1 cellular context compared by ENCODE assay signal in the genomic region with DNA sequence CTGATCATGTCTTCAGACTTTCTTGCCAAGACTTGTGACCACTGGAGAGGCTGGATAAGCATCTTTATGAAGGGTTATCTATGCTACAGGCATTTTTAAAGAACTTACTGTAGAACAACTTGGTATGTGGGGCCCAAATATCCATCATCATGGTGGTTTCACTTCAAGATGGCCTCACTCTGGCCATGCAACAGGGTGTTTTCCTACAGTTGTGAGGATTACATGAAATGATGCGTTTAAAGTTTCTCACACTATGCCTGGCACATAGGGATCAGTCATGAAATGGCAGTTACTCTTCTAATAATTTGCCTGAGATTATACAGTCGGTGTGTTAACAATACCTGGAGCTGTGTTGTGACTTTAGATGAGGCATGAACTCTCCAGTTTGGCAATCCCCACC.
TF ChIP-seq lines count a peak whose summit lies in the region.

No MANE protein-coding gene starts in this region.

TF ChIP-seq in K562, 482 proteins besides CTCF, POLR2A, EP300 and RAD21 (continued from another document and continues in another):
- TF ChIP-seq, protein P1, sequence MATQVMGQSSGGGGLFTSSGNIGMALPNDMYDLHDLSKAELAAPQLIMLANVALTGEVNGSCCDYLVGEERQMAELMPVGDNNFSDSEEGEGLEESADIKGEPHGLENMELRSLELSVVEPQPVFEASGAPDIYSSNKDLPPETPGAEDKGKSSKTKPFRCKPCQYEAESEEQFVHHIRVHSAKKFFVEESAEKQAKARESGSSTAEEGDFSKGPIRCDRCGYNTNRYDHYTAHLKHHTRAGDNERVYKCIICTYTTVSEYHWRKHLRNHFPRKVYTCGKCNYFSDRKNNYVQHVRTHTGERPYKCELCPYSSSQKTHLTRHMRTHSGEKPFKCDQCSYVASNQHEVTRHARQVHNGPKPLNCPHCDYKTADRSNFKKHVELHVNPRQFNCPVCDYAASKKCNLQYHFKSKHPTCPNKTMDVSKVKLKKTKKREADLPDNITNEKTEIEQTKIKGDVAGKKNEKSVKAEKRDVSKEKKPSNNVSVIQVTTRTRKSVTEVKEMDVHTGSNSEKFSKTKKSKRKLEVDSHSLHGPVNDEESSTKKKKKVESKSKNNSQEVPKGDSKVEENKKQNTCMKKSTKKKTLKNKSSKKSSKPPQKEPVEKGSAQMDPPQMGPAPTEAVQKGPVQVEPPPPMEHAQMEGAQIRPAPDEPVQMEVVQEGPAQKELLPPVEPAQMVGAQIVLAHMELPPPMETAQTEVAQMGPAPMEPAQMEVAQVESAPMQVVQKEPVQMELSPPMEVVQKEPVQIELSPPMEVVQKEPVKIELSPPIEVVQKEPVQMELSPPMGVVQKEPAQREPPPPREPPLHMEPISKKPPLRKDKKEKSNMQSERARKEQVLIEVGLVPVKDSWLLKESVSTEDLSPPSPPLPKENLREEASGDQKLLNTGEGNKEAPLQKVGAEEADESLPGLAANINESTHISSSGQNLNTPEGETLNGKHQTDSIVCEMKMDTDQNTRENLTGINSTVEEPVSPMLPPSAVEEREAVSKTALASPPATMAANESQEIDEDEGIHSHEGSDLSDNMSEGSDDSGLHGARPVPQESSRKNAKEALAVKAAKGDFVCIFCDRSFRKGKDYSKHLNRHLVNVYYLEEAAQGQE (CRISPR knock-in tag; IDR thresholded peaks at IDR 0.05; ENCODE audit: low read depth): peak; percentile 38; the same call in 1 of the 2 replicates
- TF ChIP-seq NEUROD1 (IDR thresholded peaks at IDR 0.05; ENCODE audit: borderline replicate concordance, low read depth, low read length, partially characterized antibody) (no peak), HNRNPK (IDR thresholded peaks at IDR 0.05; ENCODE audit: low read depth, low read length, poor library complexity, severe bottlenecking) (no peak), NBN (IDR thresholded peaks at IDR 0.05; ENCODE audit: low read depth) (no peak), SETDB1 (IDR thresholded peaks at IDR 0.05; ENCODE audit: low read length) (no peak), ZNF507 (tag; conservative IDR thresholded peaks at IDR 0.05) (no peak), TSC22D4 (tag; IDR thresholded peaks at IDR 0.05) (no peak), MTA2 (IDR thresholded peaks at IDR 0.05; ENCODE audit: low read depth) (no peak), PYGO2 (tag; IDR thresholded peaks at IDR 0.05) (0 out of 2 replicates have a peak, but pooled peaks have one; percentile 28), ZNF77 (CRISPR knock-in tag; IDR thresholded peaks at IDR 0.05) (no peak), SMARCA4 (IDR thresholded peaks at IDR 0.05) (no peak), SRSF7 (optimal IDR thresholded peaks at IDR 0.05; ENCODE audit: low read depth, low read length) (no peak), NR4A1 (CRISPR knock-in tag; IDR thresholded peaks at IDR 0.05) (no peak), NR4A1 (tag; IDR thresholded peaks at IDR 0.05) (0 out of 2 replicates have a peak, but pooled peaks have one; percentile 72), KAT8 (IDR thresholded peaks at IDR 0.05; ENCODE audit: low read depth) (no peak), ZNF57 (CRISPR knock-in tag; IDR thresholded peaks at IDR 0.05) (no peak), ZNF232 (CRISPR knock-in tag; IDR thresholded peaks at IDR 0.05) (no peak), FOXJ3 (CRISPR knock-in tag; IDR thresholded peaks at IDR 0.05) (no peak), MTA1 (IDR thresholded peaks at IDR 0.05; ENCODE audit: borderline replicate concordance) (no peak), HDAC2 (IDR thresholded peaks at IDR 0.05) (no peak), CBX8 (IDR thresholded peaks at IDR 0.05; ENCODE audit: borderline replicate concordance, extremely low read depth, low read depth, low read length, poor library complexity, severe bottlenecking) (no peak)
- TF ChIP-seq, protein P2, sequence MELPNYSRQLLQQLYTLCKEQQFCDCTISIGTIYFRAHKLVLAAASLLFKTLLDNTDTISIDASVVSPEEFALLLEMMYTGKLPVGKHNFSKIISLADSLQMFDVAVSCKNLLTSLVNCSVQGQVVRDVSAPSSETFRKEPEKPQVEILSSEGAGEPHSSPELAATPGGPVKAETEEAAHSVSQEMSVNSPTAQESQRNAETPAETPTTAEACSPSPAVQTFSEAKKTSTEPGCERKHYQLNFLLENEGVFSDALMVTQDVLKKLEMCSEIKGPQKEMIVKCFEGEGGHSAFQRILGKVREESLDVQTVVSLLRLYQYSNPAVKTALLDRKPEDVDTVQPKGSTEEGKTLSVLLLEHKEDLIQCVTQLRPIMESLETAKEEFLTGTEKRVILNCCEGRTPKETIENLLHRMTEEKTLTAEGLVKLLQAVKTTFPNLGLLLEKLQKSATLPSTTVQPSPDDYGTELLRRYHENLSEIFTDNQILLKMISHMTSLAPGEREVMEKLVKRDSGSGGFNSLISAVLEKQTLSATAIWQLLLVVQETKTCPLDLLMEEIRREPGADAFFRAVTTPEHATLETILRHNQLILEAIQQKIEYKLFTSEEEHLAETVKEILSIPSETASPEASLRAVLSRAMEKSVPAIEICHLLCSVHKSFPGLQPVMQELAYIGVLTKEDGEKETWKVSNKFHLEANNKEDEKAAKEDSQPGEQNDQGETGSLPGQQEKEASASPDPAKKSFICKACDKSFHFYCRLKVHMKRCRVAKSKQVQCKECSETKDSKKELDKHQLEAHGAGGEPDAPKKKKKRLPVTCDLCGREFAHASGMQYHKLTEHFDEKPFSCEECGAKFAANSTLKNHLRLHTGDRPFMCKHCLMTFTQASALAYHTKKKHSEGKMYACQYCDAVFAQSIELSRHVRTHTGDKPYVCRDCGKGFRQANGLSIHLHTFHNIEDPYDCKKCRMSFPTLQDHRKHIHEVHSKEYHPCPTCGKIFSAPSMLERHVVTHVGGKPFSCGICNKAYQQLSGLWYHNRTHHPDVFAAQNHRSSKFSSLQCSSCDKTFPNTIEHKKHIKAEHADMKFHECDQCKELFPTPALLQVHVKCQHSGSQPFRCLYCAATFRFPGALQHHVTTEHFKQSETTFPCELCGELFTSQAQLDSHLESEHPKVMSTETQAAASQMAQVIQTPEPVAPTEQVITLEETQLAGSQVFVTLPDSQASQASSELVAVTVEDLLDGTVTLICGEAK (IDR thresholded peaks at IDR 0.05): no peak
- TF ChIP-seq, protein P2 (CRISPR knock-in tag; IDR thresholded peaks at IDR 0.05): no peak
- TF ChIP-seq, protein P3, sequence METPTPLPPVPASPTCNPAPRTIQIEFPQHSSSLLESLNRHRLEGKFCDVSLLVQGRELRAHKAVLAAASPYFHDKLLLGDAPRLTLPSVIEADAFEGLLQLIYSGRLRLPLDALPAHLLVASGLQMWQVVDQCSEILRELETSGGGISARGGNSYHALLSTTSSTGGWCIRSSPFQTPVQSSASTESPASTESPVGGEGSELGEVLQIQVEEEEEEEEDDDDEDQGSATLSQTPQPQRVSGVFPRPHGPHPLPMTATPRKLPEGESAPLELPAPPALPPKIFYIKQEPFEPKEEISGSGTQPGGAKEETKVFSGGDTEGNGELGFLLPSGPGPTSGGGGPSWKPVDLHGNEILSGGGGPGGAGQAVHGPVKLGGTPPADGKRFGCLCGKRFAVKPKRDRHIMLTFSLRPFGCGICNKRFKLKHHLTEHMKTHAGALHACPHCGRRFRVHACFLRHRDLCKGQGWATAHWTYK (CRISPR knock-in tag; IDR thresholded peaks at IDR 0.05): 0 out of 2 replicates have a peak, but pooled peaks have one; percentile 75
- TF ChIP-seq, protein P4, sequence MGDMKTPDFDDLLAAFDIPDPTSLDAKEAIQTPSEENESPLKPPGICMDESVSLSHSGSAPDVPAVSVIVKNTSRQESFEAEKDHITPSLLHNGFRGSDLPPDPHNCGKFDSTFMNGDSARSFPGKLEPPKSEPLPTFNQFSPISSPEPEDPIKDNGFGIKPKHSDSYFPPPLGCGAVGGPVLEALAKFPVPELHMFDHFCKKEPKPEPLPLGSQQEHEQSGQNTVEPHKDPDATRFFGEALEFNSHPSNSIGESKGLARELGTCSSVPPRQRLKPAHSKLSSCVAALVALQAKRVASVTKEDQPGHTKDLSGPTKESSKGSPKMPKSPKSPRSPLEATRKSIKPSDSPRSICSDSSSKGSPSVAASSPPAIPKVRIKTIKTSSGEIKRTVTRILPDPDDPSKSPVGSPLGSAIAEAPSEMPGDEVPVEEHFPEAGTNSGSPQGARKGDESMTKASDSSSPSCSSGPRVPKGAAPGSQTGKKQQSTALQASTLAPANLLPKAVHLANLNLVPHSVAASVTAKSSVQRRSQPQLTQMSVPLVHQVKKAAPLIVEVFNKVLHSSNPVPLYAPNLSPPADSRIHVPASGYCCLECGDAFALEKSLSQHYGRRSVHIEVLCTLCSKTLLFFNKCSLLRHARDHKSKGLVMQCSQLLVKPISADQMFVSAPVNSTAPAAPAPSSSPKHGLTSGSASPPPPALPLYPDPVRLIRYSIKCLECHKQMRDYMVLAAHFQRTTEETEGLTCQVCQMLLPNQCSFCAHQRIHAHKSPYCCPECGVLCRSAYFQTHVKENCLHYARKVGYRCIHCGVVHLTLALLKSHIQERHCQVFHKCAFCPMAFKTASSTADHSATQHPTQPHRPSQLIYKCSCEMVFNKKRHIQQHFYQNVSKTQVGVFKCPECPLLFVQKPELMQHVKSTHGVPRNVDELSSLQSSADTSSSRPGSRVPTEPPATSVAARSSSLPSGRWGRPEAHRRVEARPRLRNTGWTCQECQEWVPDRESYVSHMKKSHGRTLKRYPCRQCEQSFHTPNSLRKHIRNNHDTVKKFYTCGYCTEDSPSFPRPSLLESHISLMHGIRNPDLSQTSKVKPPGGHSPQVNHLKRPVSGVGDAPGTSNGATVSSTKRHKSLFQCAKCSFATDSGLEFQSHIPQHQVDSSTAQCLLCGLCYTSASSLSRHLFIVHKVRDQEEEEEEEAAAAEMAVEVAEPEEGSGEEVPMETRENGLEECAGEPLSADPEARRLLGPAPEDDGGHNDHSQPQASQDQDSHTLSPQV (IDR thresholded peaks at IDR 0.05): no peak
- TF ChIP-seq, protein P5, sequence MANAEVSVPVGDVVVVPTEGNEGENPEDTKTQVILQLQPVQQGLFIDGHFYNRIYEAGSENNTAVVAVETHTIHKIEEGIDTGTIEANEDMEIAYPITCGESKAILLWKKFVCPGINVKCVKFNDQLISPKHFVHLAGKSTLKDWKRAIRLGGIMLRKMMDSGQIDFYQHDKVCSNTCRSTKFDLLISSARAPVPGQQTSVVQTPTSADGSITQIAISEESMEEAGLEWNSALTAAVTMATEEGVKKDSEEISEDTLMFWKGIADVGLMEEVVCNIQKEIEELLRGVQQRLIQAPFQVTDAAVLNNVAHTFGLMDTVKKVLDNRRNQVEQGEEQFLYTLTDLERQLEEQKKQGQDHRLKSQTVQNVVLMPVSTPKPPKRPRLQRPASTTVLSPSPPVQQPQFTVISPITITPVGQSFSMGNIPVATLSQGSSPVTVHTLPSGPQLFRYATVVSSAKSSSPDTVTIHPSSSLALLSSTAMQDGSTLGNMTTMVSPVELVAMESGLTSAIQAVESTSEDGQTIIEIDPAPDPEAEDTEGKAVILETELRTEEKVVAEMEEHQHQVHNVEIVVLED (CRISPR knock-in tag; IDR thresholded peaks at IDR 0.05): peak; percentile 58; the same call in 1 of the 2 replicates
- TF ChIP-seq, protein P6, sequence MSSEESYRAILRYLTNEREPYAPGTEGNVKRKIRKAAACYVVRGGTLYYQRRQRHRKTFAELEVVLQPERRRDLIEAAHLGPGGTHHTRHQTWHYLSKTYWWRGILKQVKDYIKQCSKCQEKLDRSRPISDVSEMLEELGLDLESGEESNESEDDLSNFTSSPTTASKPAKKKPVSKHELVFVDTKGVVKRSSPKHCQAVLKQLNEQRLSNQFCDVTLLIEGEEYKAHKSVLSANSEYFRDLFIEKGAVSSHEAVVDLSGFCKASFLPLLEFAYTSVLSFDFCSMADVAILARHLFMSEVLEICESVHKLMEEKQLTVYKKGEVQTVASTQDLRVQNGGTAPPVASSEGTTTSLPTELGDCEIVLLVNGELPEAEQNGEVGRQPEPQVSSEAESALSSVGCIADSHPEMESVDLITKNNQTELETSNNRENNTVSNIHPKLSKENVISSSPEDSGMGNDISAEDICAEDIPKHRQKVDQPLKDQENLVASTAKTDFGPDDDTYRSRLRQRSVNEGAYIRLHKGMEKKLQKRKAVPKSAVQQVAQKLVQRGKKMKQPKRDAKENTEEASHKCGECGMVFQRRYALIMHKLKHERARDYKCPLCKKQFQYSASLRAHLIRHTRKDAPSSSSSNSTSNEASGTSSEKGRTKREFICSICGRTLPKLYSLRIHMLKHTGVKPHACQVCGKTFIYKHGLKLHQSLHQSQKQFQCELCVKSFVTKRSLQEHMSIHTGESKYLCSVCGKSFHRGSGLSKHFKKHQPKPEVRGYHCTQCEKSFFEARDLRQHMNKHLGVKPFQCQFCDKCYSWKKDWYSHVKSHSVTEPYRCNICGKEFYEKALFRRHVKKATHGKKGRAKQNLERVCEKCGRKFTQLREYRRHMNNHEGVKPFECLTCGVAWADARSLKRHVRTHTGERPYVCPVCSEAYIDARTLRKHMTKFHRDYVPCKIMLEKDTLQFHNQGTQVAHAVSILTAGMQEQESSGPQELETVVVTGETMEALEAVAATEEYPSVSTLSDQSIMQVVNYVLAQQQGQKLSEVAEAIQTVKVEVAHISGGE (CRISPR knock-in tag; IDR thresholded peaks at IDR 0.05): no peak
- TF ChIP-seq, protein P7, sequence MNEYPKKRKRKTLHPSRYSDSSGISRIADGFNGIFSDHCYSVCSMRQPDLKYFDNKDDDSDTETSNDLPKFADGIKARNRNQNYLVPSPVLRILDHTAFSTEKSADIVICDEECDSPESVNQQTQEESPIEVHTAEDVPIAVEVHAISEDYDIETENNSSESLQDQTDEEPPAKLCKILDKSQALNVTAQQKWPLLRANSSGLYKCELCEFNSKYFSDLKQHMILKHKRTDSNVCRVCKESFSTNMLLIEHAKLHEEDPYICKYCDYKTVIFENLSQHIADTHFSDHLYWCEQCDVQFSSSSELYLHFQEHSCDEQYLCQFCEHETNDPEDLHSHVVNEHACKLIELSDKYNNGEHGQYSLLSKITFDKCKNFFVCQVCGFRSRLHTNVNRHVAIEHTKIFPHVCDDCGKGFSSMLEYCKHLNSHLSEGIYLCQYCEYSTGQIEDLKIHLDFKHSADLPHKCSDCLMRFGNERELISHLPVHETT (CRISPR knock-in tag; conservative IDR thresholded peaks at IDR 0.05 in 1 of 2, IDR thresholded peaks at IDR 0.05 in 1 of 2): peak in 1 of 2 experiments; percentile 58; a peak in 1 of 4 replicates
